Comparison of ENCODE assay signal across 1 cellular context in genomic region chr14:64082837-64083236, GRCh38.
TF ChIP-seq lines count a peak whose summit lies in the region.

No MANE protein-coding gene starts in this region.

TF ChIP-seq in HepG2, 621 proteins besides CTCF, POLR2A, EP300 and RAD21 (continued from another document):
- TF ChIP-seq SNAPC4 (CRISPR knock-in tag; IDR thresholded peaks at IDR 0.05), result no peak
TF ChIP-seq in HepG2: peak in this region for 0.
